22 cellular contexts compared by ENCODE assay signal in genomic region chr14:32354716-32355115, GRCh38. TPM values are rescaled to one million over a fixed set of nuclear protein-coding genes. Genes with fewer than 3 reads are reported as not detected.
DNase-seq lines count a peak whose midpoint lies in the region; ATAC-seq and TF ChIP-seq lines count a peak whose summit lies in the region.
"Had no signal": no experiment of that assay in that cellular context is flagged by ENCODE, and none has a peak within 500 bp of the region (broad histone marks: within the 10 kb centered on the region; RNA-seq: fewer than 3 reads in every experiment).

No MANE protein-coding gene starts in this region.

- H3K27me3 ChIP-seq in ascending aorta (no peaks in the 10 kb centered on the region), hepatocyte (no peaks in the 10 kb centered on the region)
- H3K27me3 ChIP-seq: BLaER1 treated with 17β-estradiol and CSF1 and Interleukin-3, amounts not matched to agents 10 nM and 100 nM; uterus had no signal

- H3K4me3 ChIP-seq in mucosa of descending colon: no peak overlapping the region
- H3K4me3 ChIP-seq in ascending aorta: no peak overlapping the region
- no peak overlapping the region for H3K4me3 ChIP-seq in hepatocyte
- H3K4me3 ChIP-seq: BLaER1 treated with 17β-estradiol and CSF1 and Interleukin-3, amounts not matched to agents 10 nM and 100 nM; uterus had no signal

- H3K9me2 ChIP-seq in hepatocyte (replicated peaks; ENCODE audit: insufficient read depth): no peaks in the 10 kb centered on the region

- H3K27ac ChIP-seq in ascending aorta (no peak overlapping the region), hepatocyte (no peak overlapping the region)
- H3K27ac ChIP-seq: BLaER1 treated with 17β-estradiol and CSF1 and Interleukin-3, amounts not matched to agents 10 nM and 100 nM; HL-60; RWPE1; uterus had no signal

- TF ChIP-seq CTCF in mucosa of descending colon (IDR thresholded peaks at IDR 0.05) (no peak), ascending aorta (IDR thresholded peaks at IDR 0.05) (no peak), hepatocyte (IDR thresholded peaks at IDR 0.05; ENCODE audit: poor library complexity) (no peak)

- H3K4me1 ChIP-seq in mucosa of descending colon (ENCODE audit: low read depth): no peaks in the 10 kb centered on the region
- no peaks in the 10 kb centered on the region for H3K4me1 ChIP-seq in ascending aorta
- H3K4me1 ChIP-seq in hepatocyte (ENCODE audit: insufficient read depth): no peaks in the 10 kb centered on the region
- H3K4me1 ChIP-seq: BLaER1 treated with 17β-estradiol and CSF1 and Interleukin-3, amounts not matched to agents 10 nM and 100 nM; uterus had no signal

- WGBS in hepatocyte (ENCODE audit: low lambda C conversion rate, missing lambda C conversion rate): 78% methylated on average over 3 of the region's 3 CpGs

- H3K36me3 ChIP-seq in mucosa of descending colon (ENCODE audit: low read depth) (no peaks in the 10 kb centered on the region), ascending aorta (no peaks in the 10 kb centered on the region), hepatocyte (replicated peaks; ENCODE audit: insufficient read depth, low read depth) (no peaks in the 10 kb centered on the region)
- H3K36me3 ChIP-seq: BLaER1 treated with 17β-estradiol and CSF1 and Interleukin-3, amounts not matched to agents 10 nM and 100 nM; uterus had no signal

- H3K4me2 ChIP-seq in hepatocyte: no peak overlapping the region
- H3K4me2 ChIP-seq: BLaER1 treated with 17β-estradiol and CSF1 and Interleukin-3, amounts not matched to agents 10 nM and 100 nM had no signal

- H2AFZ ChIP-seq in hepatocyte: no peak overlapping the region

- no peaks in the 10 kb centered on the region for H4K20me1 ChIP-seq in hepatocyte (ENCODE audit: insufficient read depth, poor library complexity, severe bottlenecking)
- H4K20me1 ChIP-seq: BLaER1 treated with 17β-estradiol and CSF1 and Interleukin-3, amounts not matched to agents 10 nM and 100 nM had no signal

- H3K9me3 ChIP-seq in mucosa of descending colon (no peaks in the 10 kb centered on the region), ascending aorta (no peaks in the 10 kb centered on the region), hepatocyte (ENCODE audit: low read depth) (no peaks in the 10 kb centered on the region)
- H3K9me3 ChIP-seq: BLaER1 treated with 17β-estradiol and CSF1 and Interleukin-3, amounts not matched to agents 10 nM and 100 nM; uterus had no signal

- no peak for ATAC-seq in mucosa of descending colon

- intact Hi-C loops in mucosa of descending colon (cut with DNase I, micrococcal nuclease): no loop called here
- intact Hi-C loops in ascending aorta (cut with DNase I): no loop called here
- intact Hi-C loops in posterior vena cava (cut with DNase I): no loop called here

- no peaks in the 10 kb centered on the region for H3K79me2 ChIP-seq in hepatocyte

- DNase-seq in NCI-H345 (lab: John Stamatoyannopoulos, UW) (peak; percentile 13), NCI-H345 treated with DMSO at 0.1 percent for 48 hours (lab: John Stamatoyannopoulos, UW; ENCODE audit: unreplicated experiment) (no peak), NCI-H510A (lab: John Stamatoyannopoulos, UW) (peak; percentile 13), cerebellar cortex (ENCODE audit: low spot score) (peak; percentile 78), mucosa of descending colon (peak in 2 of 3 donors; percentile 18 to 28), ascending aorta (ENCODE audit: low spot score in 2 of 2) (no peak), posterior vena cava (ENCODE audit: low spot score) (no peak), hepatocyte (ENCODE audit: low spot score) (no peak)
- DNase-seq: activated CD4-positive, alpha-beta T cell treated with anti-CD3 and anti-CD28 coated beads, Interleukin-2, amount 10 ng/mL, durations not matched to agents 7 days and 5 days; activated CD8-positive, alpha-beta memory T cell treated with anti-CD3 and anti-CD28 coated beads, Interleukin-2, amount 50 U/mL, for 4 hours; activated gamma-delta T cell; amniotic stem cell; cerebellar nuclear complex; effector memory CD4-positive, alpha-beta T cell; HCEC 1CT; immature natural killer cell; NCI-H2081 treated with DMSO at 0.1 percent for 48 hours; T-helper 1 cell; uterus had no signal

RNA-seq across cellular contexts. Expression of gene AKAP6, which starts 25.6 kb away (rescaled TPM):
- 10 to 100 TPM in 1 of 3 donors, 1 to 10 TPM in 2; 4.2 to 30.8 (median 5.4) TPM for total RNA-seq in mucosa of descending colon
- 21.1 TPM for total RNA-seq in ascending aorta
- 100 to 1,000 TPM in 1 of 2 donors, 10 to 100 TPM in 1; 33.5 to 108 TPM for total RNA-seq in posterior vena cava
- 1.6 and 2.1 TPM in 2 replicates for total RNA-seq in hepatocyte
- polyA plus RNA-seq in hepatocyte: 0.46 and 1.1 TPM in 2 replicates
- polyA plus RNA-seq: immature natural killer cell had no signal

Comparison
In these comparisons a context has a peak if more than half of its experiments do, and no peak if none do; other contexts are left out.
1. DNase-seq: peak in NCI-H345 (single experiment), NCI-H510A (single experiment), cerebellar cortex (single experiment) and mucosa of descending colon (2 of 3); none in NCI-H345 treated with DMSO at 0.1 percent for 48 hours (single experiment), ascending aorta (0 of 2), posterior vena cava (single experiment) and hepatocyte (single experiment).